ENCODE assay signal across 13 cellular contexts in the genomic region with DNA sequence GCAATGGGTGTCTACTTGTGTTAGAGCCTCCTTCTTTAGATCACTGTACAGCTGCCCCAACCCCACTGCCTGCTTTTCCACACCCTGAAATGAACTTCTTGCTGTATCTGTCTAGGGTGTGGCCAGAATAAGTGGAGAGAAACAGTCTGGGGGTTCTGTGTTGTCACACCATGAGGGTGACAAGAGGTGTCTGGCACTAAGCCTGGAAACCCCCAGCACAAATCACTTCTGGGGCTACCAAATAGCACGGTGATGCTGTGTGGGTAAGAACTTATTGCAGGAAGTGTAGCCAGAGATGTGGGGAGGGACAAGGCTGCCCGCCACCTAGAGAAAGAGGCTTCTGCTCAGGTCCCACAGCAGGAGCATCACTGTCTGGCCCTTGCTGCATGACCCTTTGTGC. TPM values are rescaled to one million over a fixed set of nuclear protein-coding genes. Genes with fewer than 3 reads are reported as not detected.
DNase-seq lines count a peak whose midpoint lies in the region; ATAC-seq, FAIRE-seq and TF ChIP-seq lines count a peak whose summit lies in the region.
"Had no signal": no experiment of that assay in that cellular context is flagged by ENCODE, and none has a peak within 500 bp of the region (broad histone marks: within the 10 kb centered on the region; RNA-seq: fewer than 3 reads in every experiment).

No MANE protein-coding gene starts in this region.

- H3K79me2 ChIP-seq in PC-3 (ENCODE audit: low read length) (no peaks in the 10 kb centered on the region), GM12878 (ENCODE audit: control insufficient read depth, insufficient read depth, low read length) (no peaks in the 10 kb centered on the region), fibroblast of lung (ENCODE audit: control insufficient read depth, insufficient read depth, low read length) (no peaks in the 10 kb centered on the region), smooth muscle cell (ENCODE audit: low read depth) (no peaks in the 10 kb centered on the region)

- DNase-seq in PC-3, result no peak
- DNase-seq in GM12878 (ENCODE audit: low read depth, low spot score), result no peak
- DNase-seq in fibroblast of lung (ENCODE audit: low read depth in 2 of 2), result no peak
- DNase-seq in smooth muscle cell (lab: John Stamatoyannopoulos, UW; ENCODE audit: unreplicated experiment), result no peak
- no peak for DNase-seq in NCI-H146 (lab: John Stamatoyannopoulos, UW)
- DNase-seq: KG1, NCI-H1436 treated with DMSO at 0.1 percent for 48 hours, NCI-H2081 treated with DMSO at 0.1 percent for 48 hours, NCI-H510A, NCI-H774, SK-N-SH had no signal

- no peak for TF ChIP-seq CTCF in PC-3 (conservative IDR thresholded peaks at IDR 0.05; ENCODE audit: low read depth, low read length)
- no peak for TF ChIP-seq CTCF in GM12878 (IDR thresholded peaks at IDR 0.05 in 2 of 3, conservative IDR thresholded peaks at IDR 0.05 in 1 of 3; ENCODE audit: control insufficient read depth in 2 of 3, extremely low read depth in 1 of 3, insufficient read depth in 1 of 3, low read depth in 3 of 3, low read length in 3 of 3)
- TF ChIP-seq CTCF in fibroblast of lung (conservative IDR thresholded peaks at IDR 0.05 in 1 of 2, IDR thresholded peaks at IDR 0.05 in 1 of 2; ENCODE audit: low read depth in 1 of 2, low read length in 2 of 2), result no peak
- TF ChIP-seq CTCF in smooth muscle cell (IDR thresholded peaks at IDR 0.05; ENCODE audit: borderline replicate concordance, insufficient read depth, poor library complexity, severe bottlenecking), result no peak

- peaks cover 47% of the 10 kb centered on the region for H3K4me1 ChIP-seq in PC-3 (ENCODE audit: insufficient read depth, low read length)
- peaks cover 7% of the 10 kb centered on the region for H3K4me1 ChIP-seq in GM12878 (ENCODE audit: control insufficient read depth, insufficient read depth, low read length)
- H3K4me1 ChIP-seq in fibroblast of lung (ENCODE audit: control insufficient read depth, extremely low read depth, insufficient read depth, low read length), result peaks cover 9% of the 10 kb centered on the region
- H3K4me1 ChIP-seq in smooth muscle cell (ENCODE audit: low read depth), result no peaks in the 10 kb centered on the region

- TF ChIP-seq RAD21 in GM12878 (IDR thresholded peaks at IDR 0.05; ENCODE audit: insufficient read depth, low read depth, low read length), result no peak

- RAD21 ChIA-PET in GM12878 (lab: Charles Lee; ENCODE audit: unreplicated experiment), result no interaction called here

- BruUV-seq in PC-3 (replicated peaks; lab: Mats Ljungman, UMichigan) (no TSS peak), GM12878 (replicated peaks; lab: Mats Ljungman, UMichigan) (no TSS peak)

- H3K9me2 ChIP-seq in PC-3 (replicated peaks; ENCODE audit: low read length), result no peaks in the 10 kb centered on the region
- H3K9me2 ChIP-seq: SK-N-SH had no signal

- POLR2A ChIA-PET in PC-3 (lab: Charles Lee; ENCODE audit: unreplicated experiment) (no interaction called here), GM12878 (lab: Charles Lee) (interaction anchor here (0.6 to 1.4 kb wide), 3 partner anchors 9 to 441 kb away, joined by 3 read pairs; no protein-coding TSS in a partner anchor)

- no peak for FAIRE-seq in GM12878 (lab: Jason Lieb, UNC)

- ATAC-seq in PC-3 (no peak; the same call in 1 of the 2 replicates), GM12878 (peak; percentile 62), GM21786 (IDR thresholded peaks at IDR 0.05; ENCODE audit: unreplicated experiment) (no peak), HG03520 (IDR thresholded peaks at IDR 0.05; ENCODE audit: unreplicated experiment) (no peak)

- in situ Hi-C loops in GM12878 (cut with MboI), result no loop called here

- 20% methylated on average over 2 of the region's 2 CpGs for WGBS in GM12878 (ENCODE audit: insufficient coverage, insufficient replicate concordance, low lambda C conversion rate, missing lambda C conversion rate)
- WGBS in smooth muscle cell (ENCODE audit: low lambda C conversion rate), result 100% methylated on average over 2 of the region's 2 CpGs

- H3K27ac ChIP-seq in PC-3 (ENCODE audit: low read length), result peak overlapping the region; percentile 62
- no peak overlapping the region for H3K27ac ChIP-seq in GM12878 (ENCODE audit: control insufficient read depth, insufficient read depth)
- peak overlapping the region; percentile 67 for H3K27ac ChIP-seq in fibroblast of lung (ENCODE audit: insufficient read depth, low read length)
- peak overlapping the region; percentile 40 for H3K27ac ChIP-seq in smooth muscle cell (ENCODE audit: low read depth)

- H3K9ac ChIP-seq in PC-3 (ENCODE audit: low read length) (no peak overlapping the region), GM12878 (ENCODE audit: control insufficient read depth, insufficient read depth, low read length) (no peak overlapping the region), fibroblast of lung (ENCODE audit: insufficient read depth, low read length) (no peak overlapping the region), smooth muscle cell (ENCODE audit: low read depth) (no peak overlapping the region)
- H3K9ac ChIP-seq: SK-N-SH had no signal

- CTCF ChIA-PET in PC-3 (lab: Charles Lee), result interaction anchor here (1.0 kb wide), 2 partner anchors 23 to 383 kb away, joined by 3 to 5 read pairs; no protein-coding TSS in a partner anchor
- CTCF ChIA-PET in GM12878 (lab: Yijun Ruan, JAX), result interaction anchor here (1.4 kb wide), 1 partner anchor 23 kb away, joined by 6 read pairs; no protein-coding TSS in a partner anchor

- H3K4me2 ChIP-seq in PC-3 (ENCODE audit: low read length) (peak overlapping the region; percentile 35), GM12878 (ENCODE audit: control insufficient read depth, insufficient read depth) (no peak overlapping the region), fibroblast of lung (ENCODE audit: extremely low read depth, insufficient read depth, low read length) (peak overlapping the region; percentile 56), smooth muscle cell (no peak overlapping the region)
- H3K4me2 ChIP-seq: SK-N-SH had no signal

- TF ChIP-seq POLR2A in GM12878 (IDR thresholded peaks at IDR 0.05; ENCODE audit: low read depth, low read length), result no peak

- no peaks in the 10 kb centered on the region for H3K36me3 ChIP-seq in PC-3 (ENCODE audit: low read depth, low read length)
- H3K36me3 ChIP-seq in GM12878 (ENCODE audit: control insufficient read depth in 2 of 2, insufficient read depth in 2 of 2, low read length in 1 of 2), result no peaks in the 10 kb centered on the region; a peak in 1 of 4 replicates
- no peaks in the 10 kb centered on the region for H3K36me3 ChIP-seq in fibroblast of lung (ENCODE audit: control insufficient read depth, insufficient read depth, low read length)
- no peaks in the 10 kb centered on the region for H3K36me3 ChIP-seq in smooth muscle cell (ENCODE audit: low read depth)

- H3K9me3 ChIP-seq in PC-3 (ENCODE audit: low read length) (no peaks in the 10 kb centered on the region), GM12878 (replicated peaks; ENCODE audit: control insufficient read depth, insufficient read depth, low read length) (no peaks in the 10 kb centered on the region), fibroblast of lung (ENCODE audit: control insufficient read depth, insufficient read depth, low read depth, low read length) (no peaks in the 10 kb centered on the region), smooth muscle cell (replicated peaks; ENCODE audit: low read depth) (no peaks in the 10 kb centered on the region)
- H3K9me3 ChIP-seq: SK-N-SH had no signal

- H3K27me3 ChIP-seq in PC-3 (ENCODE audit: low read length), result no peaks in the 10 kb centered on the region
- no peaks in the 10 kb centered on the region for H3K27me3 ChIP-seq in GM12878 (replicated peaks in 1 of 2; ENCODE audit: control insufficient read depth in 2 of 2, insufficient read depth in 2 of 2, low read length in 1 of 2)
- no peaks in the 10 kb centered on the region for H3K27me3 ChIP-seq in fibroblast of lung (ENCODE audit: control insufficient read depth, insufficient read depth, low read length)
- H3K27me3 ChIP-seq in smooth muscle cell (ENCODE audit: low read depth), result no peaks in the 10 kb centered on the region

- H3K4me3 ChIP-seq in PC-3 (ENCODE audit: low read length) (no peak overlapping the region), GM12878 (no peak overlapping the region), fibroblast of lung (replicated peaks in 1 of 4; ENCODE audit: control extremely low read depth in 1 of 4, insufficient read depth in 1 of 4, low read depth in 3 of 4, low read length in 4 of 4) (no peak overlapping the region), smooth muscle cell (no peak overlapping the region)

- TF ChIP-seq EP300 in GM12878 (IDR thresholded peaks at IDR 0.05; ENCODE audit: borderline replicate concordance in 1 of 2, control insufficient read depth in 1 of 2, low read depth in 2 of 2, low read length in 2 of 2), result no peak; a peak in 1 of 4 replicates

- H2AFZ ChIP-seq in PC-3 (ENCODE audit: low read length) (no peak overlapping the region), GM12878 (ENCODE audit: control insufficient read depth, low read depth, low read length) (no peak overlapping the region), fibroblast of lung (ENCODE audit: low read length) (no peak overlapping the region), smooth muscle cell (ENCODE audit: low read depth) (no peak overlapping the region)

- H4K20me1 ChIP-seq in PC-3 (ENCODE audit: low read length) (no peaks in the 10 kb centered on the region), GM12878 (ENCODE audit: control insufficient read depth, insufficient read depth) (no peaks in the 10 kb centered on the region), fibroblast of lung (ENCODE audit: control insufficient read depth, extremely low read depth, insufficient read depth, low read length) (no peaks in the 10 kb centered on the region), smooth muscle cell (ENCODE audit: low read depth) (no peaks in the 10 kb centered on the region)

- H3F3A ChIP-seq in PC-3 (ENCODE audit: low read length, unreplicated experiment) (peaks cover 3% of the 10 kb centered on the region), smooth muscle cell (ENCODE audit: low read depth) (no peaks in the 10 kb centered on the region)

- intact Hi-C loops in PC-3 (cut with micrococcal nuclease) (no loop called here), GM12878 (cut with micrococcal nuclease; ENCODE audit: unreplicated experiment) (no loop called here)

- SMC1A ChIA-PET in GM12878 (lab: Charles Lee; ENCODE audit: uncharacterized antibody, unreplicated experiment), result interaction anchor here (0.7 to 1.4 kb wide), 2 partner anchors 23 to 319 kb away, joined by 3 to 4 read pairs; no protein-coding TSS in a partner anchor

RNA-seq across cellular contexts. Expression of a gene that starts 4.8 kb away (rescaled TPM):
- total RNA-seq in PC-3 (2014; rRNA removed) (1.4 and 2.6 TPM in 2 replicates), GM12878 (2014; rRNA removed) (1.7 and 5.3 TPM in 2 replicates), GM12878 (2014; rRNA removed; fragmentation: Illumina TruSeq; extraction: Trizol) (1.2 and 1.6 TPM in 2 replicates), GM12878 (2021) (0.88 and 1.7 TPM in 2 replicates), fibroblast of lung (0.66 and 0.77 TPM in 2 replicates), smooth muscle cell (0.09 and 0.13 TPM in 2 replicates)
- total RNA-seq in GM12878 (2013; cell fraction: nucleolus; rRNA removed), result 12.9 and 13.5 TPM in 2 replicates
- polyA plus RNA-seq in GM12878 (2011; ENCODE audit: low read depth), result 0.18 TPM
- polyA plus RNA-seq in GM12878 (2011; rRNA removed) (12.4 and 18.6 TPM in 2 replicates), GM12878 (2014; fragmentation: Illumina TruSeq; extraction: Trizol) (1.5 and 1.9 TPM in 2 replicates), GM12878 (2014; fragmentation: Nextera tagmentation; extraction: Ambion mirVana) (under 1 TPM; 0.18 to 0.35 TPM), GM12878 (2014; rRNA removed) (1.0 and 2.1 TPM in 2 replicates), GM12878 (2016; fragmentation: Nextera tagmentation; extraction: Ambion mirVana) (under 1 TPM; 0.27 to 0.47 TPM), fibroblast of lung (0.08 and 0.18 TPM in 2 replicates), smooth muscle cell (0.26 and 0.58 TPM in 2 replicates)
- polyA plus RNA-seq in GM12878 (2011; cell fraction: cytosol; rRNA removed), result 15.9 and 19.3 TPM in 2 replicates
- polyA plus RNA-seq in GM12878 (2011; cell fraction: nucleus; rRNA removed), result 11.8 and 15.9 TPM in 2 replicates
- 0.22 and 0.32 TPM in 2 replicates for polyA plus RNA-seq in GM12878 (2012)
- 26.3 and 34.4 TPM in 2 replicates for polyA minus RNA-seq in GM12878 (2011; rRNA and poly(A)+ RNA removed)
- polyA minus RNA-seq in GM12878 (2011; cell fraction: cytosol; rRNA and poly(A)+ RNA removed), result 9.3 and 11.2 TPM in 2 replicates
- 15.0 and 17.9 TPM in 2 replicates for polyA minus RNA-seq in GM12878 (2011; cell fraction: nucleus; rRNA and poly(A)+ RNA removed)
- 0.43 TPM in 1 of 2 replicates, not detected in the other for polyA plus RNA-seq in fibroblast of lung (2012)
- polyA minus RNA-seq in fibroblast of lung (ENCODE audit: low replicate concordance), result 0.22 and 0.86 TPM in 2 replicates
- polyA plus RNA-seq: SK-N-SH had no signal

Comparison
In these comparisons a context has a peak if more than half of its experiments do, and no peak if none do; other contexts are left out.
1. H3K4me2 ChIP-seq: peak in PC-3 (single experiment) and fibroblast of lung (single experiment); none in GM12878 (single experiment) and smooth muscle cell (single experiment).